ENCODE assay signal across 9 cellular contexts in the genomic region with DNA sequence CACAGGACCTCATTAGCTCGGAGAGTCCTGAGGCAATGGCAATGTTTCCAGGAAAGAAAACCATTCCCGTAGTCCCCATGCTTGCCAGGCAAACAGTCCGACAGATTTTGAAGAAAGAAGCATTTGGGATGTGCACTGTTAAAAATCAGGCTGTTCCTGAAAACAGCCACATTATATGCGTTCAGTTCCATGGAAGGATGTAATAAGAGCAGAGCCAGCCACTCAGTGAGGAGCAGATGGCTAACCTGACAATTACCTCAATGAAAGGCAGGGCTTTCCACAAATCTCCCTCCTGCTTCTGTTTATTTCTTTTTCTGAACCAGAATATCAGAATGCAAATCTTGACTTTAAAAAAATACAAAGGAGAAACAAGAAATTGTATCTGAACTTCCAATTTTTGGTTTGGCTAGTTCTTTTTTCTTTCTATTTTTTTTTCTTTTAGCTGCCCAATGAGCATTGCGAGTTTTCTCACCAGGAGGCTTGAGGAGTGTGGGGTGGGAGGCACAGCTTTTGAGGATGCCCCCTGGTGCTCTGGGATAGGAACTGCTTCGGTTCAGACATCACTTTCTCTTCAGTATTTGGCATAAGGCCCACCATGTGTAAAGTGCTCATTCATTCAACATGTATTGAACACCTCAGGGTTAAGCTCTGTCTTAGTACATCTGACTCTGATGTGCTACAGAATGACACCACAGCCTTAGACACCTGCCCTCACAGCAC.
DNase-seq lines count a peak whose midpoint lies in the region; ATAC-seq and TF ChIP-seq lines count a peak whose summit lies in the region.
"Had no signal": no experiment of that assay in that cellular context is flagged by ENCODE, and none has a peak within 500 bp of the region (broad histone marks: within the 10 kb centered on the region; RNA-seq: fewer than 3 reads in every experiment).

No MANE protein-coding gene starts in this region.

- TF ChIP-seq CTCF in GM10248 (IDR thresholded peaks at IDR 0.05; ENCODE audit: control extremely low read depth, extremely low read depth, low read depth, missing control alignments) (peak; percentile 45), glutamatergic neuron (IDR thresholded peaks at IDR 0.05; ENCODE audit: partially characterized antibody, unreplicated experiment) (peak; percentile 73)

- no peaks in the 10 kb centered on the region for H3K36me3 Mint-ChIP-seq in glutamatergic neuron (ENCODE audit: unreplicated experiment)

- H3K4me3 Mint-ChIP-seq in glutamatergic neuron (ENCODE audit: unreplicated experiment) = no peak overlapping the region
- H3K4me3 Mint-ChIP-seq: dendritic cell treated with granulocyte-macrophage colony-stimulating factor and Interleukin-4, amounts not matched to agents 40 ng/mL and 50 ng/mL, for 4 days had no signal

- H3K27me3 Mint-ChIP-seq in glutamatergic neuron (ENCODE audit: unreplicated experiment) = no peaks in the 10 kb centered on the region
- H3K27me3 Mint-ChIP-seq: dendritic cell treated with granulocyte-macrophage colony-stimulating factor and Interleukin-4, amounts not matched to agents 40 ng/mL and 50 ng/mL, for 4 days had no signal

- CTCF ChIA-PET in GM10248 (lab: Yijun Ruan, JAX) = interaction anchor here (0.6 to 3.1 kb wide), 24 partner anchors 8 to 228 kb away, joined by 3 to 48 read pairs (median 5); a partner anchor contains a TSS

- H3K9me3 Mint-ChIP-seq in glutamatergic neuron (ENCODE audit: unreplicated experiment) = no peaks in the 10 kb centered on the region
- H3K9me3 Mint-ChIP-seq: dendritic cell treated with granulocyte-macrophage colony-stimulating factor and Interleukin-4, amounts not matched to agents 40 ng/mL and 50 ng/mL, for 4 days had no signal

- H3K4me1 Mint-ChIP-seq in glutamatergic neuron (ENCODE audit: low read depth, unreplicated experiment) = peaks cover 20% of the 10 kb centered on the region

- DNase-seq in GM10248 (ENCODE audit: extremely low spot score) (peak; percentile 67), HuH-7 (ENCODE audit: low spot score) (peak; percentile 77), RKO (ENCODE audit: low spot score) (peak; percentile 88), glutamatergic neuron (peak; percentile 60), middle frontal gyrus (ENCODE audit: extremely low spot score, low spot score) (no peak)
- peak; percentile 9 for DNase-seq in activated effector memory CD4-positive, alpha-beta T cell treated with Interleukin-2 at 50 U/mL for 16 hours
- DNase-seq in stimulated activated CD4-positive, alpha-beta T cell treated with anti-CD3 and anti-CD28 coated beads, Interleukin-15, amount 100 ng/mL, for 1 hour (ENCODE audit: low read depth in 1 of 2, low spot score in 1 of 2) = peak; percentile 11 to 15

- ATAC-seq in GM21717 (IDR thresholded peaks at IDR 0.05; ENCODE audit: unreplicated experiment) = peak; percentile 74

- peak overlapping the region; percentile 67 for H3K27ac Mint-ChIP-seq in glutamatergic neuron (ENCODE audit: unreplicated experiment)
- H3K27ac Mint-ChIP-seq: dendritic cell treated with granulocyte-macrophage colony-stimulating factor and Interleukin-4, amounts not matched to agents 40 ng/mL and 50 ng/mL, for 4 days had no signal

- POLR2A ChIA-PET in GM10248 (lab: Yijun Ruan, JAX) = interaction anchor here (0.7 kb wide), 1 partner anchor 10 kb away, joined by 3 read pairs; no protein-coding TSS in a partner anchor
